Comparison of ENCODE assay signal across 12 cellular contexts in the genomic region with DNA sequence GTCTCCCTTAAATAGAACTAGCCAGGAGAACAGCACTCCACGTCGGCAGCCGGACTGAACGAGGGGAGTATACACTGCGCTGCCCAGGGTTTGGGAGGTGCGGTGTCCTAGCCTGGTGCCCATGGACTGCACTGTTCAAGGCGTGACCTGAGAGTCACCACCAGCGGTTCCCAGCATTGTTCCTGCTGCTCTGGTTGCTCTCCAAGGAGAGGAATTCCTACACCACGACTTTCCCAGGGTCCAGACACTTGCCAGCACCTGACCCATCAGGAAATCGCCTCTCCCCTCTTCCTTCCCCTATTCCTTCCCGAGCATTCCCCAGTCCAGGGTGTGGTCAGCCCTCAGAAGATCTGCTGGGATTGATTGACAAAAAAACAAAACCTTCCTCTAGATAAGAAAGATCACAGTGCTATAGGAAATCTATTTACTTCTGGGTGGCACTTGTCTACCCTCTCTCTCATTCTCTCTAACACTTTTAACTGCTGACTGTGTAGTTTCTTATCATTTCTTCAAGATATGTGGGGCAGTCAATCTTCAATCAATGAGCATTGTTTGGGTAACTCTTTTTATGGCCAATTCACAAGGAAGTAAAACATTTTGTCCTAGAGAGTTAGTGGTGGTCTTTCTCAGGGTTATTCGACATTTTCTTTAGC.
DNase-seq lines count a peak whose midpoint lies in the region; ATAC-seq and TF ChIP-seq lines count a peak whose summit lies in the region.
"Had no signal": no experiment of that assay in that cellular context is flagged by ENCODE, and none has a peak within 500 bp of the region (broad histone marks: within the 10 kb centered on the region; RNA-seq: fewer than 3 reads in every experiment).

No MANE protein-coding gene starts in this region.

- TF ChIP-seq CTCF in dorsolateral prefrontal cortex (IDR thresholded peaks at IDR 0.05 in 54 of 56, conservative IDR thresholded peaks at IDR 0.05 in 2 of 56; ENCODE audit: low read depth in 1 of 56, partially characterized antibody in 56 of 56) (no peak), left lung (IDR thresholded peaks at IDR 0.05) (no peak), thoracic aorta (IDR thresholded peaks at IDR 0.05) (no peak), Caco-2 (IDR thresholded peaks at IDR 0.05; ENCODE audit: insufficient read depth in 1 of 2, low read depth in 1 of 2, low read length in 1 of 2, severe bottlenecking in 1 of 2, unreplicated experiment in 1 of 2) (no peak)

- H3K27ac Mint-ChIP-seq in Caco-2 (ENCODE audit: unreplicated experiment), result no peak overlapping the region
- H3K27ac Mint-ChIP-seq in activated T-cell treated with anti-CD3 and anti-CD28 coated beads, Interleukin-2, amount 50 U/mL, for 24 hours, result no peak overlapping the region
- H3K27ac Mint-ChIP-seq: activated CD4-positive, alpha-beta memory T cell treated with anti-CD3 and anti-CD28 coated beads, Interleukin-2, amount 10 ng/mL, durations not matched to agents 7 days and 5 days; CD4-positive, CD25-positive, alpha-beta regulatory T cell had no signal

- CTCF ChIA-PET in Caco-2 (lab: Charles Lee), result interaction anchor here (5.4 kb wide), 1 partner anchor 130 kb away, joined by 75 read pairs; no protein-coding TSS in a partner anchor

- DNase-seq in MG63, result peak; percentile 19
- DNase-seq in dorsolateral prefrontal cortex, result no peak
- peak; percentile 31 to 62 for DNase-seq in left lung
- no peak for DNase-seq in thoracic aorta (ENCODE audit: low spot score)
- no peak for DNase-seq in Caco-2
- no peak for DNase-seq in activated T-cell treated with anti-CD3 and anti-CD28 coated beads, Interleukin-2, amount 50 U/mL, for 24 hours
- no peak for DNase-seq in activated T-cell treated with anti-CD3 and anti-CD28 coated beads, Interleukin-2, amount 50 U/mL, for 48 hours
- DNase-seq: activated CD4-positive, alpha-beta memory T cell treated with anti-CD3 and anti-CD28 coated beads, Interleukin-2, amount 10 ng/mL, durations not matched to agents 7 days and 5 days; CD4-positive, CD25-positive, alpha-beta regulatory T cell; NCI-H345 had no signal

- POLR2A ChIA-PET in Caco-2 (lab: Charles Lee), result no interaction called here

- no peaks in the 10 kb centered on the region for H3K27me3 Mint-ChIP-seq in Caco-2 (ENCODE audit: insufficient read depth, unreplicated experiment)
- peaks cover 3% of the 10 kb centered on the region for H3K27me3 Mint-ChIP-seq in activated T-cell treated with anti-CD3 and anti-CD28 coated beads, Interleukin-2, amount 50 U/mL, for 24 hours
- H3K27me3 Mint-ChIP-seq: central memory CD8-positive, alpha-beta T cell had no signal

- BruUV-seq in Caco-2 (replicated peaks; lab: Mats Ljungman, UMichigan), result no TSS peak

- H3K4me3 Mint-ChIP-seq in Caco-2 (ENCODE audit: unreplicated experiment), result no peak overlapping the region
- H3K4me3 Mint-ChIP-seq in activated T-cell treated with anti-CD3 and anti-CD28 coated beads, Interleukin-2, amount 50 U/mL, for 24 hours, result no peak overlapping the region
- H3K4me3 Mint-ChIP-seq: activated CD4-positive, alpha-beta memory T cell treated with anti-CD3 and anti-CD28 coated beads, Interleukin-2, amount 10 ng/mL, durations not matched to agents 7 days and 5 days; CD4-positive, CD25-positive, alpha-beta regulatory T cell; central memory CD8-positive, alpha-beta T cell had no signal

- H3K9me3 ChIP-seq in MG63 (no peaks in the 10 kb centered on the region), left lung (no peaks in the 10 kb centered on the region), thoracic aorta (no peaks in the 10 kb centered on the region), Caco-2 (no peaks in the 10 kb centered on the region)

- H3K4me3 ChIP-seq in MG63, result no peak overlapping the region
- peak overlapping the region in 2 of 59 donors; percentile 3 to 16 for H3K4me3 ChIP-seq in dorsolateral prefrontal cortex
- no peak overlapping the region for H3K4me3 ChIP-seq in left lung
- H3K4me3 ChIP-seq in thoracic aorta, result peak overlapping the region; percentile 51
- no peak overlapping the region for H3K4me3 ChIP-seq in Caco-2 (ENCODE audit: low read depth, low read length)

- no peaks in the 10 kb centered on the region for H3K36me3 ChIP-seq in MG63
- H3K36me3 ChIP-seq in left lung, result no peaks in the 10 kb centered on the region
- no peaks in the 10 kb centered on the region for H3K36me3 ChIP-seq in thoracic aorta
- H3K36me3 ChIP-seq in Caco-2 (ENCODE audit: control insufficient read depth, insufficient read depth, low read length), result no peaks in the 10 kb centered on the region

- H3K4me1 Mint-ChIP-seq in Caco-2 (ENCODE audit: low read depth, unreplicated experiment), result peaks cover 21% of the 10 kb centered on the region
- no peaks in the 10 kb centered on the region for H3K4me1 Mint-ChIP-seq in activated T-cell treated with anti-CD3 and anti-CD28 coated beads, Interleukin-2, amount 50 U/mL, for 24 hours (ENCODE audit: low read depth)
- H3K4me1 Mint-ChIP-seq: activated CD4-positive, alpha-beta memory T cell treated with anti-CD3 and anti-CD28 coated beads, Interleukin-2, amount 10 ng/mL, durations not matched to agents 7 days and 5 days; CD4-positive, CD25-positive, alpha-beta regulatory T cell; central memory CD8-positive, alpha-beta T cell had no signal

- H3K9me3 Mint-ChIP-seq in Caco-2 (ENCODE audit: unreplicated experiment), result no peaks in the 10 kb centered on the region
- H3K9me3 Mint-ChIP-seq in activated T-cell treated with anti-CD3 and anti-CD28 coated beads, Interleukin-2, amount 50 U/mL, for 24 hours, result no peaks in the 10 kb centered on the region
- H3K9me3 Mint-ChIP-seq: activated CD4-positive, alpha-beta memory T cell treated with anti-CD3 and anti-CD28 coated beads, Interleukin-2, amount 10 ng/mL, durations not matched to agents 7 days and 5 days; central memory CD8-positive, alpha-beta T cell had no signal

- no peaks in the 10 kb centered on the region for H3K27me3 ChIP-seq in MG63
- no peaks in the 10 kb centered on the region for H3K27me3 ChIP-seq in dorsolateral prefrontal cortex
- H3K27me3 ChIP-seq in left lung, result no peaks in the 10 kb centered on the region
- H3K27me3 ChIP-seq in thoracic aorta (replicated peaks; ENCODE audit: insufficient read depth), result no peaks in the 10 kb centered on the region
- H3K27me3 ChIP-seq in Caco-2 (replicated peaks; ENCODE audit: control insufficient read depth, insufficient read depth, low read length), result no peaks in the 10 kb centered on the region

- no peaks in the 10 kb centered on the region for H3K36me3 Mint-ChIP-seq in Caco-2 (ENCODE audit: insufficient read depth, unreplicated experiment)
- H3K36me3 Mint-ChIP-seq in activated T-cell treated with anti-CD3 and anti-CD28 coated beads, Interleukin-2, amount 50 U/mL, for 24 hours (ENCODE audit: low read depth), result no peaks in the 10 kb centered on the region
- H3K36me3 Mint-ChIP-seq: CD4-positive, CD25-positive, alpha-beta regulatory T cell had no signal

- H3K4me1 ChIP-seq in left lung (peaks cover 5 to 20% of the 10 kb centered on the region in 2 donors), thoracic aorta (ENCODE audit: control insufficient read depth in 1 of 2, low read depth in 2 of 2) (peaks cover 12 to 24% of the 10 kb centered on the region in 2 donors), Caco-2 (peaks cover 28% of the 10 kb centered on the region)

- intact Hi-C loops in dorsolateral prefrontal cortex (cut with DNase I) (loop anchor here in 1 of 2 donors (5.0 kb wide), 1 partner anchor 283 kb away; no protein-coding TSS in a partner anchor), left lung (cut with DNase I) (loop anchor here in 1 of 2 donors (5.0 kb wide), 1 partner anchor 682 kb away; the partner anchor contains the start of gene PLK2), Caco-2 (cut with micrococcal nuclease; ENCODE audit: unreplicated experiment) (no loop called here)

- H3K27ac ChIP-seq in dorsolateral prefrontal cortex, result peak overlapping the region in 43 of 59 donors; percentile 1 to 84 (median 54)
- no peak overlapping the region for H3K27ac ChIP-seq in left lung
- H3K27ac ChIP-seq in thoracic aorta, result peak overlapping the region in 1 of 2 donors; percentile 7

- no peak for ATAC-seq in left lung
- ATAC-seq in thoracic aorta (ENCODE audit: insufficient number of reproducible peaks, low FRiP score, low read depth), result no peak
- no peak for ATAC-seq in GM18519 (IDR thresholded peaks at IDR 0.05; ENCODE audit: low FRiP score, unreplicated experiment)

Comparison
In these comparisons a context has a peak if more than half of its experiments do, and no peak if none do; other contexts are left out.
1. DNase-seq: peak in MG63 (single experiment) and left lung (2 of 2); none in dorsolateral prefrontal cortex (0 of 10), thoracic aorta (single experiment), Caco-2 (0 of 2), activated T-cell treated with anti-CD3 and anti-CD28 coated beads, Interleukin-2, amount 50 U/mL, for 24 hours (single experiment) and activated T-cell treated with anti-CD3 and anti-CD28 coated beads, Interleukin-2, amount 50 U/mL, for 48 hours (0 of 2).
2. H3K27ac ChIP-seq: peak in dorsolateral prefrontal cortex (43 of 59); none in left lung (0 of 2).